ENCODE assay signal across 17 cellular contexts in genomic region chr12:104280111-104280510, GRCh38. TPM values are rescaled to one million over a fixed set of nuclear protein-coding genes. Genes with fewer than 3 reads are reported as not detected.
A peak's percentile ranks its signal among the peaks of the same experiment; 100 is the strongest.
DNase-seq lines count a peak whose midpoint lies in the region; ATAC-seq, FAIRE-seq and TF ChIP-seq lines count a peak whose summit lies in the region.
"Had no signal": no experiment of that assay in that cellular context is flagged by ENCODE, and none has a peak within 500 bp of the region (broad histone marks: within the 10 kb centered on the region; RNA-seq: fewer than 3 reads in every experiment).

No MANE protein-coding gene starts in this region.

- no TSS peak for BruUV-seq in Calu3 (replicated peaks; lab: Mats Ljungman, UMichigan)

- H3K36me3 ChIP-seq in bronchial epithelial cell (ENCODE audit: control insufficient read depth, insufficient read depth, low read length): no peaks in the 10 kb centered on the region
- H3K36me3 ChIP-seq: gastroesophageal sphincter, suprapubic skin had no signal

- H3K4me3 ChIP-seq in bronchial epithelial cell (ENCODE audit: low read depth, low read length): no peak overlapping the region
- H3K4me3 ChIP-seq: gastroesophageal sphincter, suprapubic skin had no signal

- H3K27me3 Mint-ChIP-seq in Calu3 (ENCODE audit: unreplicated experiment) (no peaks in the 10 kb centered on the region), nephron progenitor cell (ENCODE audit: low read depth, poor library complexity) (peaks cover 4% of the 10 kb centered on the region)
- peaks cover 10% of the 10 kb centered on the region for H3K27me3 Mint-ChIP-seq in CD4-positive, alpha-beta T cell

- H3K4me3 Mint-ChIP-seq in Calu3 (ENCODE audit: low read depth, unreplicated experiment) (no peak overlapping the region), nephron progenitor cell (no peak overlapping the region)
- no peak overlapping the region for H3K4me3 Mint-ChIP-seq in CD4-positive, alpha-beta T cell
- H3K4me3 Mint-ChIP-seq: activated CD4-positive, alpha-beta T cell treated with anti-CD3 and anti-CD28 coated beads, Interleukin-2, amount 10 ng/mL, durations not matched to agents 7 days and 5 days; activated naive CD8-positive, alpha-beta T cell treated with anti-CD3 and anti-CD28 coated beads for 36 hours; CD14-positive monocyte; neural crest cell had no signal

- CTCF ChIA-PET in Calu3 (lab: Charles Lee): interaction anchor here (0.5 kb wide), 1 partner anchor 66 kb away, joined by 4 read pairs; no protein-coding TSS in a partner anchor
- CTCF ChIA-PET in CD4-positive, alpha-beta T cell (lab: Charles Lee): interaction anchor here (1.1 kb wide), 1 partner anchor 9 kb away, joined by 3 read pairs; no protein-coding TSS in a partner anchor

- no peaks in the 10 kb centered on the region for H3K27me3 ChIP-seq in bronchial epithelial cell (ENCODE audit: control insufficient read depth, insufficient read depth, low read length)
- H3K27me3 ChIP-seq in CD4-positive, alpha-beta T cell (ENCODE audit: control insufficient read depth, insufficient read depth, low read length): peaks cover 7% of the 10 kb centered on the region
- H3K27me3 ChIP-seq: gastroesophageal sphincter, suprapubic skin had no signal

- intact Hi-C loops in Calu3 (cut with micrococcal nuclease; ENCODE audit: unreplicated experiment): loop anchor here (10.0 kb wide), 1 partner anchor 675 kb away; the partner anchor contains the start of gene SLC41A2
- intact Hi-C loops in CD4-positive, alpha-beta T cell (cut with DNase I, micrococcal nuclease): loop anchor here (10.0 kb wide), 2 partner anchors 315 to 345 kb away; partner anchors contain the start of genes HSP90B1 (in 1 of the 2) and TDG (in 1 of the 2)

- no peak for ATAC-seq in CD4-positive, alpha-beta T cell (ENCODE audit: poor library complexity)
- ATAC-seq: gastroesophageal sphincter had no signal

- POLR2A ChIA-PET in CD4-positive, alpha-beta T cell (lab: Charles Lee): no interaction called here

- H3K9me3 ChIP-seq in CD4-positive, alpha-beta T cell (ENCODE audit: control insufficient read depth, low read length): no peaks in the 10 kb centered on the region
- H3K9me3 ChIP-seq: gastroesophageal sphincter, suprapubic skin had no signal

- no peak for DNase-seq in Calu3
- DNase-seq in MV-4-11 (lab: John Stamatoyannopoulos, UW): peak; percentile 48
- peak; percentile 59 for DNase-seq in bronchial epithelial cell (ENCODE audit: low read depth)
- no peak for DNase-seq in nephron progenitor cell
- DNase-seq in NCI-H2081 treated with DMSO at 0.1 percent for 48 hours (lab: John Stamatoyannopoulos, UW): no peak
- no peak for DNase-seq in SK-N-DZ (ENCODE audit: low spot score)
- DNase-seq in A172 (ENCODE audit: low spot score): no peak
- no peak for DNase-seq in CD4-positive, alpha-beta T cell
- DNase-seq: activated CD4-positive, alpha-beta T cell treated with anti-CD3 and anti-CD28 coated beads, Interleukin-2, amount 10 ng/mL, durations not matched to agents 7 days and 5 days; activated naive CD8-positive, alpha-beta T cell treated with anti-CD3 and anti-CD28 coated beads for 36 hours; central memory CD4-positive, alpha-beta T cell; NCI-H748 treated with DMSO at 0.1 percent for 48 hours; T-helper 9 cell had no signal

- H3K4me1 Mint-ChIP-seq in Calu3 (ENCODE audit: low read depth, unreplicated experiment) (peaks cover 64% of the 10 kb centered on the region), nephron progenitor cell (peaks cover 19% of the 10 kb centered on the region)
- H3K4me1 Mint-ChIP-seq in CD4-positive, alpha-beta T cell (ENCODE audit: low read depth): peaks cover 8% of the 10 kb centered on the region

- H3K27ac Mint-ChIP-seq in Calu3 (ENCODE audit: unreplicated experiment) (peak overlapping the region; percentile 10), nephron progenitor cell (peak overlapping the region; percentile 22)
- H3K27ac Mint-ChIP-seq in CD4-positive, alpha-beta T cell: no peak overlapping the region
- H3K27ac Mint-ChIP-seq: activated CD4-positive, alpha-beta T cell treated with anti-CD3 and anti-CD28 coated beads, Interleukin-2, amount 10 ng/mL, durations not matched to agents 7 days and 5 days; activated naive CD8-positive, alpha-beta T cell treated with anti-CD3 and anti-CD28 coated beads for 36 hours had no signal

- H3K36me3 Mint-ChIP-seq in Calu3 (ENCODE audit: insufficient read depth, unreplicated experiment) (peaks cover 11% of the 10 kb centered on the region), nephron progenitor cell (ENCODE audit: low read depth) (no peaks in the 10 kb centered on the region)
- no peaks in the 10 kb centered on the region for H3K36me3 Mint-ChIP-seq in CD4-positive, alpha-beta T cell (ENCODE audit: low read depth)
- H3K36me3 Mint-ChIP-seq: CD14-positive monocyte had no signal

- TF ChIP-seq CTCF in Calu3 (IDR thresholded peaks at IDR 0.05; ENCODE audit: unreplicated experiment): no peak
- no peak for TF ChIP-seq CTCF in bronchial epithelial cell (IDR thresholded peaks at IDR 0.05; ENCODE audit: insufficient read depth, low read length, severe bottlenecking)
- TF ChIP-seq CTCF in nephron progenitor cell (IDR thresholded peaks at IDR 0.05): no peak
- TF ChIP-seq CTCF in CD4-positive, alpha-beta T cell (IDR thresholded peaks at IDR 0.05): no peak

- H3K9me3 Mint-ChIP-seq in Calu3 (ENCODE audit: low read depth, unreplicated experiment): peaks cover 6% of the 10 kb centered on the region
- H3K9me3 Mint-ChIP-seq in nephron progenitor cell: peaks cover 15% of the 10 kb centered on the region
- H3K9me3 Mint-ChIP-seq in CD4-positive, alpha-beta T cell: no peaks in the 10 kb centered on the region
- H3K9me3 Mint-ChIP-seq: activated CD4-positive, alpha-beta T cell treated with anti-CD3 and anti-CD28 coated beads, Interleukin-2, amount 10 ng/mL, durations not matched to agents 7 days and 5 days; activated naive CD8-positive, alpha-beta T cell treated with anti-CD3 and anti-CD28 coated beads for 36 hours; neural crest cell had no signal

- H3K27ac ChIP-seq in CD4-positive, alpha-beta T cell (ENCODE audit: low read depth, low read length): no peak overlapping the region
- H3K27ac ChIP-seq: suprapubic skin had no signal

- FAIRE-seq in bronchial epithelial cell (lab: Jason Lieb, UNC): no peak

RNA-seq across cellular contexts. Expression of gene EID3, which starts 23.4 kb away (rescaled TPM):
- 5.5 and 6.1 TPM in 2 replicates for total RNA-seq in Calu3 (2022)
- 1.9 and 2.4 TPM in 2 replicates for total RNA-seq in bronchial epithelial cell
- polyA plus RNA-seq in SK-N-DZ (2014; cell fraction: cytosol; rRNA removed): 0.41 TPM in 1 of 2 replicates, not detected in the other
- polyA plus RNA-seq in SK-N-DZ (2014; cell fraction: nucleus; rRNA removed): 0.52 and 1.5 TPM in 2 replicates
- total RNA-seq in A172 (2014; rRNA removed; shearing (Covaris generic)): 1.1 and 5.7 TPM in 2 replicates
- total RNA-seq in CD4-positive, alpha-beta T cell: 10 to 100 TPM; 13.5 to 14.3 TPM

Comparison
In these comparisons a context has a peak if more than half of its experiments do, and no peak if none do; other contexts are left out.
1. DNase-seq: peak in MV-4-11 (single experiment) and bronchial epithelial cell (single experiment); none in Calu3 (single experiment), nephron progenitor cell (single experiment), NCI-H2081 treated with DMSO at 0.1 percent for 48 hours (single experiment), SK-N-DZ (single experiment), A172 (single experiment) and CD4-positive, alpha-beta T cell (0 of 10).